ENCODE assay signal across 1 cellular context in the genomic region with DNA sequence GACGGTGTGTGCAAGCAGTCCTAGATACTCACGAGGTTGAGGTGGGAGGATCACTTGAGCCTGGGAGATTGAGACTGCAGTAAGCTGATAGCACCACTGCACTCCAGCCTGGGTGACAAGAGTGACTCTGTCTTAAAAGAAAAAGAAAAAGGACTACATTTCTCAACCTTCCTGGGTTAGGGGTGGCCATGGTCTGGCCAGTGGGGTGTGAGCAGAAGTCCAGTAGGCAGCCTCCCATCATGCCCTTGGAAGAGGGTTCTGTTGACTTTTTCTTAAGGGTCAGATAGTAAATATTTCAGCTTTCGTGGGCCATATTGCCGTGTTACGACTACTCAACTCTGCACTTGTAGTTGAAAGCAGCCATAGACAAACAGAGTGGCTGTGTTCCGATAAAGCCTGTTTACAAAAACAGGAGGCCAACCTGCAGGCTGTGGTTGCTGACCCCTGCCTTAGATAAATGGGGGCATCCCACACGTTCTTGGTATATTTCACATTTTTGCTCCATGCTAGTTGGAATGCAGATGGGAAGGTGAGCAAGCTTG.
TF ChIP-seq lines count a peak whose summit lies in the region.

No MANE protein-coding gene starts in this region.

TF ChIP-seq in K562, 482 proteins besides CTCF, POLR2A, EP300 and RAD21 (continued from another document and continues in another):
- TF ChIP-seq, protein P1, sequence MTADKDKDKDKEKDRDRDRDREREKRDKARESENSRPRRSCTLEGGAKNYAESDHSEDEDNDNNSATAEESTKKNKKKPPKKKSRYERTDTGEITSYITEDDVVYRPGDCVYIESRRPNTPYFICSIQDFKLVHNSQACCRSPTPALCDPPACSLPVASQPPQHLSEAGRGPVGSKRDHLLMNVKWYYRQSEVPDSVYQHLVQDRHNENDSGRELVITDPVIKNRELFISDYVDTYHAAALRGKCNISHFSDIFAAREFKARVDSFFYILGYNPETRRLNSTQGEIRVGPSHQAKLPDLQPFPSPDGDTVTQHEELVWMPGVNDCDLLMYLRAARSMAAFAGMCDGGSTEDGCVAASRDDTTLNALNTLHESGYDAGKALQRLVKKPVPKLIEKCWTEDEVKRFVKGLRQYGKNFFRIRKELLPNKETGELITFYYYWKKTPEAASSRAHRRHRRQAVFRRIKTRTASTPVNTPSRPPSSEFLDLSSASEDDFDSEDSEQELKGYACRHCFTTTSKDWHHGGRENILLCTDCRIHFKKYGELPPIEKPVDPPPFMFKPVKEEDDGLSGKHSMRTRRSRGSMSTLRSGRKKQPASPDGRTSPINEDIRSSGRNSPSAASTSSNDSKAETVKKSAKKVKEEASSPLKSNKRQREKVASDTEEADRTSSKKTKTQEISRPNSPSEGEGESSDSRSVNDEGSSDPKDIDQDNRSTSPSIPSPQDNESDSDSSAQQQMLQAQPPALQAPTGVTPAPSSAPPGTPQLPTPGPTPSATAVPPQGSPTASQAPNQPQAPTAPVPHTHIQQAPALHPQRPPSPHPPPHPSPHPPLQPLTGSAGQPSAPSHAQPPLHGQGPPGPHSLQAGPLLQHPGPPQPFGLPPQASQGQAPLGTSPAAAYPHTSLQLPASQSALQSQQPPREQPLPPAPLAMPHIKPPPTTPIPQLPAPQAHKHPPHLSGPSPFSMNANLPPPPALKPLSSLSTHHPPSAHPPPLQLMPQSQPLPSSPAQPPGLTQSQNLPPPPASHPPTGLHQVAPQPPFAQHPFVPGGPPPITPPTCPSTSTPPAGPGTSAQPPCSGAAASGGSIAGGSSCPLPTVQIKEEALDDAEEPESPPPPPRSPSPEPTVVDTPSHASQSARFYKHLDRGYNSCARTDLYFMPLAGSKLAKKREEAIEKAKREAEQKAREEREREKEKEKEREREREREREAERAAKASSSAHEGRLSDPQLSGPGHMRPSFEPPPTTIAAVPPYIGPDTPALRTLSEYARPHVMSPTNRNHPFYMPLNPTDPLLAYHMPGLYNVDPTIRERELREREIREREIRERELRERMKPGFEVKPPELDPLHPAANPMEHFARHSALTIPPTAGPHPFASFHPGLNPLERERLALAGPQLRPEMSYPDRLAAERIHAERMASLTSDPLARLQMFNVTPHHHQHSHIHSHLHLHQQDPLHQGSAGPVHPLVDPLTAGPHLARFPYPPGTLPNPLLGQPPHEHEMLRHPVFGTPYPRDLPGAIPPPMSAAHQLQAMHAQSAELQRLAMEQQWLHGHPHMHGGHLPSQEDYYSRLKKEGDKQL (CRISPR knock-in tag; IDR thresholded peaks at IDR 0.05; ENCODE audit: borderline replicate concordance) = no peak
- TF ChIP-seq, protein P2, sequence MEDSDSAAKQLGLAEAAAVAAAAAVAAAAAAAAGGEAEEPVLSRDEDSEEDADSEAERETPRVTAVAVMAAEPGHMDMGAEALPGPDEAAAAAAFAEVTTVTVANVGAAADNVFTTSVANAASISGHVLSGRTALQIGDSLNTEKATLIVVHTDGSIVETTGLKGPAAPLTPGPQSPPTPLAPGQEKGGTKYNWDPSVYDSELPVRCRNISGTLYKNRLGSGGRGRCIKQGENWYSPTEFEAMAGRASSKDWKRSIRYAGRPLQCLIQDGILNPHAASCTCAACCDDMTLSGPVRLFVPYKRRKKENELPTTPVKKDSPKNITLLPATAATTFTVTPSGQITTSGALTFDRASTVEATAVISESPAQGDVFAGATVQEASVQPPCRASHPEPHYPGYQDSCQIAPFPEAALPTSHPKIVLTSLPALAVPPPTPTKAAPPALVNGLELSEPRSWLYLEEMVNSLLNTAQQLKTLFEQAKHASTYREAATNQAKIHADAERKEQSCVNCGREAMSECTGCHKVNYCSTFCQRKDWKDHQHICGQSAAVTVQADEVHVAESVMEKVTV (CRISPR knock-in tag; IDR thresholded peaks at IDR 0.05) = no peak
- TF ChIP-seq EP400 (IDR thresholded peaks at IDR 0.05) (no peak; the same call in 1 of the 2 replicates), MCM2 (IDR thresholded peaks at IDR 0.05; ENCODE audit: low read depth) (no peak), MEF2D (tag; conservative IDR thresholded peaks at IDR 0.05; ENCODE audit: low read depth) (0 out of 2 replicates have a peak, but pooled peaks have one; percentile 29), TRIM28 (IDR thresholded peaks at IDR 0.05) (no peak), FOXJ2 (tag; IDR thresholded peaks at IDR 0.05) (no peak), JUND (IDR thresholded peaks at IDR 0.05; ENCODE audit: borderline replicate concordance, low read depth, low read length) (peak; percentile 63; the same call in 1 of the 2 replicates), JUND (tag; IDR thresholded peaks at IDR 0.05; ENCODE audit: borderline replicate concordance, low read depth, low read length) (peak; percentile 38; the same call in 2 of the 3 replicates), SPI1 (IDR thresholded peaks at IDR 0.05; ENCODE audit: borderline replicate concordance, low read depth, low read length) (no peak), ZEB2 (IDR thresholded peaks at IDR 0.05) (no peak), BRD9 (IDR thresholded peaks at IDR 0.05; ENCODE audit: low read depth, partially characterized antibody) (peak; percentile 44), MTF1 (CRISPR knock-in tag; IDR thresholded peaks at IDR 0.05; ENCODE audit: borderline replicate concordance) (no peak), GATA2 (CRISPR knock-in tag; IDR thresholded peaks at IDR 0.05) (peak; percentile 68), SMARCB1 (IDR thresholded peaks at IDR 0.05; ENCODE audit: insufficient read length, low read depth) (peak; percentile 32), KLF16 (IDR thresholded peaks at IDR 0.05) (peak; percentile 79), ZNF133 (CRISPR knock-in tag; IDR thresholded peaks at IDR 0.05) (no peak), ZNF561 (CRISPR knock-in tag; conservative IDR thresholded peaks at IDR 0.05) (no peak), SP2 (IDR thresholded peaks at IDR 0.05; ENCODE audit: extremely low read depth, low read depth, low read length, poor library complexity, severe bottlenecking) (no peak), HMGN3 (IDR thresholded peaks at IDR 0.05; ENCODE audit: borderline replicate concordance, extremely low read depth, insufficient read length, low read depth, low read length) (peak; percentile 25), PHF8 (IDR thresholded peaks at IDR 0.05; ENCODE audit: borderline replicate concordance, low read length) (peak; percentile 35; the same call in 1 of the 2 replicates)
- TF ChIP-seq, protein P3, sequence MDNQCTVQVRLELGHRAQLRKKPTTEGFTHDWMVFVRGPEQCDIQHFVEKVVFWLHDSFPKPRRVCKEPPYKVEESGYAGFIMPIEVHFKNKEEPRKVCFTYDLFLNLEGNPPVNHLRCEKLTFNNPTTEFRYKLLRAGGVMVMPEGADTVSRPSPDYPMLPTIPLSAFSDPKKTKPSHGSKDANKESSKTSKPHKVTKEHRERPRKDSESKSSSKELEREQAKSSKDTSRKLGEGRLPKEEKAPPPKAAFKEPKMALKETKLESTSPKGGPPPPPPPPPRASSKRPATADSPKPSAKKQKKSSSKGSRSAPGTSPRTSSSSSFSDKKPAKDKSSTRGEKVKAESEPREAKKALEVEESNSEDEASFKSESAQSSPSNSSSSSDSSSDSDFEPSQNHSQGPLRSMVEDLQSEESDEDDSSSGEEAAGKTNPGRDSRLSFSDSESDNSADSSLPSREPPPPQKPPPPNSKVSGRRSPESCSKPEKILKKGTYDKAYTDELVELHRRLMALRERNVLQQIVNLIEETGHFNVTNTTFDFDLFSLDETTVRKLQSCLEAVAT (IDR thresholded peaks at IDR 0.05) = 0 out of 4 replicates have a peak, but pooled peaks of 1 of the 2 experiments have one; percentile 19
- TF ChIP-seq, protein P4, sequence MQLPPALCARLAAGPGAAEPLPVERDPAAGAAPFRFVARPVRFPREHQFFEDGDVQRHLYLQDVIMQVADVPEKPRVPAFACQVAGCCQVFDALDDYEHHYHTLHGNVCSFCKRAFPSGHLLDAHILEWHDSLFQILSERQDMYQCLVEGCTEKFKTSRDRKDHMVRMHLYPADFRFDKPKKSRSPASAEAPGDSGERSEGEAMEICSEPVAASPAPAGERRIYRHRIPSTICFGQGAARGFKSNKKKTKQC (CRISPR knock-in tag; IDR thresholded peaks at IDR 0.05) = no peak
- TF ChIP-seq, protein P5, sequence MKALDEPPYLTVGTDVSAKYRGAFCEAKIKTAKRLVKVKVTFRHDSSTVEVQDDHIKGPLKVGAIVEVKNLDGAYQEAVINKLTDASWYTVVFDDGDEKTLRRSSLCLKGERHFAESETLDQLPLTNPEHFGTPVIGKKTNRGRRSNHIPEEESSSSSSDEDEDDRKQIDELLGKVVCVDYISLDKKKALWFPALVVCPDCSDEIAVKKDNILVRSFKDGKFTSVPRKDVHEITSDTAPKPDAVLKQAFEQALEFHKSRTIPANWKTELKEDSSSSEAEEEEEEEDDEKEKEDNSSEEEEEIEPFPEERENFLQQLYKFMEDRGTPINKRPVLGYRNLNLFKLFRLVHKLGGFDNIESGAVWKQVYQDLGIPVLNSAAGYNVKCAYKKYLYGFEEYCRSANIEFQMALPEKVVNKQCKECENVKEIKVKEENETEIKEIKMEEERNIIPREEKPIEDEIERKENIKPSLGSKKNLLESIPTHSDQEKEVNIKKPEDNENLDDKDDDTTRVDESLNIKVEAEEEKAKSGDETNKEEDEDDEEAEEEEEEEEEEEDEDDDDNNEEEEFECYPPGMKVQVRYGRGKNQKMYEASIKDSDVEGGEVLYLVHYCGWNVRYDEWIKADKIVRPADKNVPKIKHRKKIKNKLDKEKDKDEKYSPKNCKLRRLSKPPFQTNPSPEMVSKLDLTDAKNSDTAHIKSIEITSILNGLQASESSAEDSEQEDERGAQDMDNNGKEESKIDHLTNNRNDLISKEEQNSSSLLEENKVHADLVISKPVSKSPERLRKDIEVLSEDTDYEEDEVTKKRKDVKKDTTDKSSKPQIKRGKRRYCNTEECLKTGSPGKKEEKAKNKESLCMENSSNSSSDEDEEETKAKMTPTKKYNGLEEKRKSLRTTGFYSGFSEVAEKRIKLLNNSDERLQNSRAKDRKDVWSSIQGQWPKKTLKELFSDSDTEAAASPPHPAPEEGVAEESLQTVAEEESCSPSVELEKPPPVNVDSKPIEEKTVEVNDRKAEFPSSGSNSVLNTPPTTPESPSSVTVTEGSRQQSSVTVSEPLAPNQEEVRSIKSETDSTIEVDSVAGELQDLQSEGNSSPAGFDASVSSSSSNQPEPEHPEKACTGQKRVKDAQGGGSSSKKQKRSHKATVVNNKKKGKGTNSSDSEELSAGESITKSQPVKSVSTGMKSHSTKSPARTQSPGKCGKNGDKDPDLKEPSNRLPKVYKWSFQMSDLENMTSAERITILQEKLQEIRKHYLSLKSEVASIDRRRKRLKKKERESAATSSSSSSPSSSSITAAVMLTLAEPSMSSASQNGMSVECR (CRISPR knock-in tag; IDR thresholded peaks at IDR 0.05) = no peak
- TF ChIP-seq, protein P6, sequence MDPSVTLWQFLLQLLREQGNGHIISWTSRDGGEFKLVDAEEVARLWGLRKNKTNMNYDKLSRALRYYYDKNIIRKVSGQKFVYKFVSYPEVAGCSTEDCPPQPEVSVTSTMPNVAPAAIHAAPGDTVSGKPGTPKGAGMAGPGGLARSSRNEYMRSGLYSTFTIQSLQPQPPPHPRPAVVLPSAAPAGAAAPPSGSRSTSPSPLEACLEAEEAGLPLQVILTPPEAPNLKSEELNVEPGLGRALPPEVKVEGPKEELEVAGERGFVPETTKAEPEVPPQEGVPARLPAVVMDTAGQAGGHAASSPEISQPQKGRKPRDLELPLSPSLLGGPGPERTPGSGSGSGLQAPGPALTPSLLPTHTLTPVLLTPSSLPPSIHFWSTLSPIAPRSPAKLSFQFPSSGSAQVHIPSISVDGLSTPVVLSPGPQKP (CRISPR knock-in tag; IDR thresholded peaks at IDR 0.05) = no peak
- TF ChIP-seq, protein P7, sequence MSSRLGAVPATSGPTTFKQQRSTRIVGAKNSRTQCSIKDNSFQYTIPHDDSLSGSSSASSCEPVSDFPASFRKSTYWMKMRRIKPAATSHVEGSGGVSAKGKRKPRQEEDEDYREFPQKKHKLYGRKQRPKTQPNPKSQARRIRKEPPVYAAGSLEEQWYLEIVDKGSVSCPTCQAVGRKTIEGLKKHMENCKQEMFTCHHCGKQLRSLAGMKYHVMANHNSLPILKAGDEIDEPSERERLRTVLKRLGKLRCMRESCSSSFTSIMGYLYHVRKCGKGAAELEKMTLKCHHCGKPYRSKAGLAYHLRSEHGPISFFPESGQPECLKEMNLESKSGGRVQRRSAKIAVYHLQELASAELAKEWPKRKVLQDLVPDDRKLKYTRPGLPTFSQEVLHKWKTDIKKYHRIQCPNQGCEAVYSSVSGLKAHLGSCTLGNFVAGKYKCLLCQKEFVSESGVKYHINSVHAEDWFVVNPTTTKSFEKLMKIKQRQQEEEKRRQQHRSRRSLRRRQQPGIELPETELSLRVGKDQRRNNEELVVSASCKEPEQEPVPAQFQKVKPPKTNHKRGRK (tag; IDR thresholded peaks at IDR 0.05) = no peak
- TF ChIP-seq, protein P8, sequence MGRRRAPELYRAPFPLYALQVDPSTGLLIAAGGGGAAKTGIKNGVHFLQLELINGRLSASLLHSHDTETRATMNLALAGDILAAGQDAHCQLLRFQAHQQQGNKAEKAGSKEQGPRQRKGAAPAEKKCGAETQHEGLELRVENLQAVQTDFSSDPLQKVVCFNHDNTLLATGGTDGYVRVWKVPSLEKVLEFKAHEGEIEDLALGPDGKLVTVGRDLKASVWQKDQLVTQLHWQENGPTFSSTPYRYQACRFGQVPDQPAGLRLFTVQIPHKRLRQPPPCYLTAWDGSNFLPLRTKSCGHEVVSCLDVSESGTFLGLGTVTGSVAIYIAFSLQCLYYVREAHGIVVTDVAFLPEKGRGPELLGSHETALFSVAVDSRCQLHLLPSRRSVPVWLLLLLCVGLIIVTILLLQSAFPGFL (CRISPR knock-in tag; IDR thresholded peaks at IDR 0.05) = no peak
- TF ChIP-seq, protein P9, sequence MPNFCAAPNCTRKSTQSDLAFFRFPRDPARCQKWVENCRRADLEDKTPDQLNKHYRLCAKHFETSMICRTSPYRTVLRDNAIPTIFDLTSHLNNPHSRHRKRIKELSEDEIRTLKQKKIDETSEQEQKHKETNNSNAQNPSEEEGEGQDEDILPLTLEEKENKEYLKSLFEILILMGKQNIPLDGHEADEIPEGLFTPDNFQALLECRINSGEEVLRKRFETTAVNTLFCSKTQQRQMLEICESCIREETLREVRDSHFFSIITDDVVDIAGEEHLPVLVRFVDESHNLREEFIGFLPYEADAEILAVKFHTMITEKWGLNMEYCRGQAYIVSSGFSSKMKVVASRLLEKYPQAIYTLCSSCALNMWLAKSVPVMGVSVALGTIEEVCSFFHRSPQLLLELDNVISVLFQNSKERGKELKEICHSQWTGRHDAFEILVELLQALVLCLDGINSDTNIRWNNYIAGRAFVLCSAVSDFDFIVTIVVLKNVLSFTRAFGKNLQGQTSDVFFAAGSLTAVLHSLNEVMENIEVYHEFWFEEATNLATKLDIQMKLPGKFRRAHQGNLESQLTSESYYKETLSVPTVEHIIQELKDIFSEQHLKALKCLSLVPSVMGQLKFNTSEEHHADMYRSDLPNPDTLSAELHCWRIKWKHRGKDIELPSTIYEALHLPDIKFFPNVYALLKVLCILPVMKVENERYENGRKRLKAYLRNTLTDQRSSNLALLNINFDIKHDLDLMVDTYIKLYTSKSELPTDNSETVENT (CRISPR knock-in tag; IDR thresholded peaks at IDR 0.05) = no peak
